ENCODE assay signal across 1 cellular context in genomic region chr1:43389326-43390313, GRCh38.
TF ChIP-seq lines count a peak whose summit lies in the region.

A gene with protein sequence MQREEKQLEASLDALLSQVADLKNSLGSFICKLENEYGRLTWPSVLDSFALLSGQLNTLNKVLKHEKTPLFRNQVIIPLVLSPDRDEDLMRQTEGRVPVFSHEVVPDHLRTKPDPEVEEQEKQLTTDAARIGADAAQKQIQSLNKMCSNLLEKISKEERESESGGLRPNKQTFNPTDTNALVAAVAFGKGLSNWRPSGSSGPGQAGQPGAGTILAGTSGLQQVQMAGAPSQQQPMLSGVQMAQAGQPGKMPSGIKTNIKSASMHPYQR (minus strand): TSS chr1:43389800. CDS start chr1:43389764, 36 bp downstream.
Gene SZT2 (plus strand): TSS chr1:43389899. CDS start chr1:43389969, 70 bp downstream.

TF ChIP-seq in HepG2, 621 proteins besides CTCF, POLR2A, EP300 and RAD21 (continued from another document and continues in another):
- TF ChIP-seq, protein P1, sequence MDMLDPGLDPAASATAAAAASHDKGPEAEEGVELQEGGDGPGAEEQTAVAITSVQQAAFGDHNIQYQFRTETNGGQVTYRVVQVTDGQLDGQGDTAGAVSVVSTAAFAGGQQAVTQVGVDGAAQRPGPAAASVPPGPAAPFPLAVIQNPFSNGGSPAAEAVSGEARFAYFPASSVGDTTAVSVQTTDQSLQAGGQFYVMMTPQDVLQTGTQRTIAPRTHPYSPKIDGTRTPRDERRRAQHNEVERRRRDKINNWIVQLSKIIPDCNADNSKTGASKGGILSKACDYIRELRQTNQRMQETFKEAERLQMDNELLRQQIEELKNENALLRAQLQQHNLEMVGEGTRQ (IDR thresholded peaks at IDR 0.05; ENCODE audit: low read depth, low read length), result no peak
- TF ChIP-seq, protein P1 (CRISPR knock-in tag; IDR thresholded peaks at IDR 0.05; ENCODE audit: borderline replicate concordance), result no peak; the same call in 1 of the 2 replicates
- TF ChIP-seq NFKBIZ (CRISPR knock-in tag; IDR thresholded peaks at IDR 0.05) (no peak), PTBP1 (IDR thresholded peaks at IDR 0.05; ENCODE audit: low read depth, low read length, poor library complexity, severe bottlenecking) (peak; percentile 45), SRSF9 (IDR thresholded peaks at IDR 0.05; ENCODE audit: borderline replicate concordance, insufficient read depth, low read depth, low read length, poor library complexity, severe bottlenecking) (no peak), SNAPC2 (CRISPR knock-in tag; IDR thresholded peaks at IDR 0.05) (peak; percentile 91; the same call in 1 of the 2 replicates), MBD4 (IDR thresholded peaks at IDR 0.05; ENCODE audit: borderline replicate concordance, low read length) (no peak), RBFOX2 (IDR thresholded peaks at IDR 0.05; ENCODE audit: low read depth, low read length) (peak; percentile 90), CHD2 (IDR thresholded peaks at IDR 0.05; ENCODE audit: low read depth, low read length) (peak; percentile 56; the same call in 1 of the 2 replicates), PCBP2 (optimal IDR thresholded peaks at IDR 0.05; ENCODE audit: low read depth, low read length, poor library complexity, severe bottlenecking) (no peak), ZNF670 (CRISPR knock-in tag; IDR thresholded peaks at IDR 0.05; ENCODE audit: borderline replicate concordance) (no peak), ZNF816 (CRISPR knock-in tag; IDR thresholded peaks at IDR 0.05; ENCODE audit: borderline replicate concordance) (0 out of 2 replicates have a peak, but pooled peaks have one; percentile 35), KLF11 (CRISPR knock-in tag; IDR thresholded peaks at IDR 0.05) (no peak; the same call in 1 of the 2 replicates), ZSCAN21 (CRISPR knock-in tag; IDR thresholded peaks at IDR 0.05; ENCODE audit: borderline replicate concordance) (peak; percentile 53; the same call in 1 of the 2 replicates), RFXAP (CRISPR knock-in tag; IDR thresholded peaks at IDR 0.05; ENCODE audit: borderline replicate concordance) (no peak; the same call in 1 of the 2 replicates), ZC3H4 (CRISPR knock-in tag; IDR thresholded peaks at IDR 0.05; ENCODE audit: borderline replicate concordance) (no peak), ZNF558 (CRISPR knock-in tag; IDR thresholded peaks at IDR 0.05; ENCODE audit: borderline replicate concordance) (peak; percentile 22; the same call in 1 of the 2 replicates), BORCS8-MEF2B (CRISPR knock-in tag; IDR thresholded peaks at IDR 0.05) (peak; percentile 84), MXI1 (IDR thresholded peaks at IDR 0.05; ENCODE audit: borderline replicate concordance, low read depth, low read length) (peak; percentile 72; the same call in 1 of the 3 replicates), PLRG1 (conservative IDR thresholded peaks at IDR 0.05) (no peak), NFYC (CRISPR knock-in tag; IDR thresholded peaks at IDR 0.05) (peak; percentile 96), ZNF34 (CRISPR knock-in tag; IDR thresholded peaks at IDR 0.05; ENCODE audit: borderline replicate concordance) (no peak), JARID2 (CRISPR knock-in tag; IDR thresholded peaks at IDR 0.05; ENCODE audit: insufficient replicate concordance) (peak; percentile 74), AGO2 (optimal IDR thresholded peaks at IDR 0.05; ENCODE audit: low read depth, low read length) (peak; percentile 43), HIVEP1 (CRISPR knock-in tag; IDR thresholded peaks at IDR 0.05) (peak; percentile 78; the same call in 1 of the 2 replicates), RELA (CRISPR knock-in tag; IDR thresholded peaks at IDR 0.05) (peak; percentile 22; the same call in 1 of the 2 replicates), GMEB1 (CRISPR knock-in tag; IDR thresholded peaks at IDR 0.05; ENCODE audit: borderline replicate concordance) (peak; percentile 78), ZNF883 (CRISPR knock-in tag; IDR thresholded peaks at IDR 0.05; ENCODE audit: not compliant biosample characterization) (peak; percentile 95), GTF3A (CRISPR knock-in tag; conservative IDR thresholded peaks at IDR 0.05) (no peak), KDM1A (CRISPR knock-in tag; IDR thresholded peaks at IDR 0.05) (peak; percentile 54; the same call in 1 of the 2 replicates), SCMH1 (CRISPR knock-in tag; IDR thresholded peaks at IDR 0.05; ENCODE audit: borderline replicate concordance) (no peak), ISX (CRISPR knock-in tag; conservative IDR thresholded peaks at IDR 0.05) (no peak)
- TF ChIP-seq, protein P2, sequence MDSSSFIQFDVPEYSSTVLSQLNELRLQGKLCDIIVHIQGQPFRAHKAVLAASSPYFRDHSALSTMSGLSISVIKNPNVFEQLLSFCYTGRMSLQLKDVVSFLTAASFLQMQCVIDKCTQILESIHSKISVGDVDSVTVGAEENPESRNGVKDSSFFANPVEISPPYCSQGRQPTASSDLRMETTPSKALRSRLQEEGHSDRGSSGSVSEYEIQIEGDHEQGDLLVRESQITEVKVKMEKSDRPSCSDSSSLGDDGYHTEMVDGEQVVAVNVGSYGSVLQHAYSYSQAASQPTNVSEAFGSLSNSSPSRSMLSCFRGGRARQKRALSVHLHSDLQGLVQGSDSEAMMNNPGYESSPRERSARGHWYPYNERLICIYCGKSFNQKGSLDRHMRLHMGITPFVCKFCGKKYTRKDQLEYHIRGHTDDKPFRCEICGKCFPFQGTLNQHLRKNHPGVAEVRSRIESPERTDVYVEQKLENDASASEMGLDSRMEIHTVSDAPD (CRISPR knock-in tag; IDR thresholded peaks at IDR 0.05), result no peak
- TF ChIP-seq, protein P3, sequence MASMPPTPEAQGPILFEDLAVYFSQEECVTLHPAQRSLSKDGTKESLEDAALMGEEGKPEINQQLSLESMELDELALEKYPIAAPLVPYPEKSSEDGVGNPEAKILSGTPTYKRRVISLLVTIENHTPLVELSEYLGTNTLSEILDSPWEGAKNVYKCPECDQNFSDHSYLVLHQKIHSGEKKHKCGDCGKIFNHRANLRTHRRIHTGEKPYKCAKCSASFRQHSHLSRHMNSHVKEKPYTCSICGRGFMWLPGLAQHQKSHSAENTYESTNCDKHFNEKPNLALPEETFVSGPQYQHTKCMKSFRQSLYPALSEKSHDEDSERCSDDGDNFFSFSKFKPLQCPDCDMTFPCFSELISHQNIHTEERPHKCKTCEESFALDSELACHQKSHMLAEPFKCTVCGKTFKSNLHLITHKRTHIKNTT (CRISPR knock-in tag; IDR thresholded peaks at IDR 0.05), result no peak
- TF ChIP-seq, protein P4, sequence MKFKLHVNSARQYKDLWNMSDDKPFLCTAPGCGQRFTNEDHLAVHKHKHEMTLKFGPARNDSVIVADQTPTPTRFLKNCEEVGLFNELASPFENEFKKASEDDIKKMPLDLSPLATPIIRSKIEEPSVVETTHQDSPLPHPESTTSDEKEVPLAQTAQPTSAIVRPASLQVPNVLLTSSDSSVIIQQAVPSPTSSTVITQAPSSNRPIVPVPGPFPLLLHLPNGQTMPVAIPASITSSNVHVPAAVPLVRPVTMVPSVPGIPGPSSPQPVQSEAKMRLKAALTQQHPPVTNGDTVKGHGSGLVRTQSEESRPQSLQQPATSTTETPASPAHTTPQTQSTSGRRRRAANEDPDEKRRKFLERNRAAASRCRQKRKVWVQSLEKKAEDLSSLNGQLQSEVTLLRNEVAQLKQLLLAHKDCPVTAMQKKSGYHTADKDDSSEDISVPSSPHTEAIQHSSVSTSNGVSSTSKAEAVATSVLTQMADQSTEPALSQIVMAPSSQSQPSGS (CRISPR knock-in tag; IDR thresholded peaks at IDR 0.05), result peak; percentile 63; the same call in 1 of the 2 replicates
- TF ChIP-seq, protein P5, sequence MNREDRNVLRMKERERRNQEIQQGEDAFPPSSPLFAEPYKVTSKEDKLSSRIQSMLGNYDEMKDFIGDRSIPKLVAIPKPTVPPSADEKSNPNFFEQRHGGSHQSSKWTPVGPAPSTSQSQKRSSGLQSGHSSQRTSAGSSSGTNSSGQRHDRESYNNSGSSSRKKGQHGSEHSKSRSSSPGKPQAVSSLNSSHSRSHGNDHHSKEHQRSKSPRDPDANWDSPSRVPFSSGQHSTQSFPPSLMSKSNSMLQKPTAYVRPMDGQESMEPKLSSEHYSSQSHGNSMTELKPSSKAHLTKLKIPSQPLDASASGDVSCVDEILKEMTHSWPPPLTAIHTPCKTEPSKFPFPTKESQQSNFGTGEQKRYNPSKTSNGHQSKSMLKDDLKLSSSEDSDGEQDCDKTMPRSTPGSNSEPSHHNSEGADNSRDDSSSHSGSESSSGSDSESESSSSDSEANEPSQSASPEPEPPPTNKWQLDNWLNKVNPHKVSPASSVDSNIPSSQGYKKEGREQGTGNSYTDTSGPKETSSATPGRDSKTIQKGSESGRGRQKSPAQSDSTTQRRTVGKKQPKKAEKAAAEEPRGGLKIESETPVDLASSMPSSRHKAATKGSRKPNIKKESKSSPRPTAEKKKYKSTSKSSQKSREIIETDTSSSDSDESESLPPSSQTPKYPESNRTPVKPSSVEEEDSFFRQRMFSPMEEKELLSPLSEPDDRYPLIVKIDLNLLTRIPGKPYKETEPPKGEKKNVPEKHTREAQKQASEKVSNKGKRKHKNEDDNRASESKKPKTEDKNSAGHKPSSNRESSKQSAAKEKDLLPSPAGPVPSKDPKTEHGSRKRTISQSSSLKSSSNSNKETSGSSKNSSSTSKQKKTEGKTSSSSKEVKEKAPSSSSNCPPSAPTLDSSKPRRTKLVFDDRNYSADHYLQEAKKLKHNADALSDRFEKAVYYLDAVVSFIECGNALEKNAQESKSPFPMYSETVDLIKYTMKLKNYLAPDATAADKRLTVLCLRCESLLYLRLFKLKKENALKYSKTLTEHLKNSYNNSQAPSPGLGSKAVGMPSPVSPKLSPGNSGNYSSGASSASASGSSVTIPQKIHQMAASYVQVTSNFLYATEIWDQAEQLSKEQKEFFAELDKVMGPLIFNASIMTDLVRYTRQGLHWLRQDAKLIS (CRISPR knock-in tag; IDR thresholded peaks at IDR 0.05), result no peak
- TF ChIP-seq, protein P6, sequence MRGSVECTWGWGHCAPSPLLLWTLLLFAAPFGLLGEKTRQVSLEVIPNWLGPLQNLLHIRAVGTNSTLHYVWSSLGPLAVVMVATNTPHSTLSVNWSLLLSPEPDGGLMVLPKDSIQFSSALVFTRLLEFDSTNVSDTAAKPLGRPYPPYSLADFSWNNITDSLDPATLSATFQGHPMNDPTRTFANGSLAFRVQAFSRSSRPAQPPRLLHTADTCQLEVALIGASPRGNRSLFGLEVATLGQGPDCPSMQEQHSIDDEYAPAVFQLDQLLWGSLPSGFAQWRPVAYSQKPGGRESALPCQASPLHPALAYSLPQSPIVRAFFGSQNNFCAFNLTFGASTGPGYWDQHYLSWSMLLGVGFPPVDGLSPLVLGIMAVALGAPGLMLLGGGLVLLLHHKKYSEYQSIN (CRISPR knock-in tag; IDR thresholded peaks at IDR 0.05; ENCODE audit: borderline replicate concordance), result no peak
- TF ChIP-seq, protein P7, sequence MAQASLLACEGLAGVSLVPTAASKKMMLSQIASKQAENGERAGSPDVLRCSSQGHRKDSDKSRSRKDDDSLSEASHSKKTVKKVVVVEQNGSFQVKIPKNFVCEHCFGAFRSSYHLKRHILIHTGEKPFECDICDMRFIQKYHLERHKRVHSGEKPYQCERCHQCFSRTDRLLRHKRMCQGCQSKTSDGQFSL (CRISPR knock-in tag; IDR thresholded peaks at IDR 0.05), result no peak
- TF ChIP-seq, protein P8, sequence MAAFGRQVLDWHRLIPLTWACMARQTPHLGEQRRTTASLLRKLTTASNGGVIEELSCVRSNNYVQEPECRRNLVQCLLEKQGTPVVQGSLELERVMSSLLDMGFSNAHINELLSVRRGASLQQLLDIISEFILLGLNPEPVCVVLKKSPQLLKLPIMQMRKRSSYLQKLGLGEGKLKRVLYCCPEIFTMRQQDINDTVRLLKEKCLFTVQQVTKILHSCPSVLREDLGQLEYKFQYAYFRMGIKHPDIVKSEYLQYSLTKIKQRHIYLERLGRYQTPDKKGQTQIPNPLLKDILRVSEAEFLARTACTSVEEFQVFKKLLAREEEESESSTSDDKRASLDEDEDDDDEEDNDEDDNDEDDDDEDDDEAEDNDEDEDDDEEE (CRISPR knock-in tag; IDR thresholded peaks at IDR 0.05), result no peak
